In genomic region chr19:891421-892200, GRCh38 we compare ENCODE assay signal across 9 cellular contexts. TPM values are rescaled to one million over a fixed set of nuclear protein-coding genes. Genes with fewer than 3 reads are reported as not detected.
A peak's percentile ranks its signal among the peaks of the same experiment; 100 is the strongest.
DNase-seq lines count a peak whose midpoint lies in the region; ATAC-seq and TF ChIP-seq lines count a peak whose summit lies in the region.
"Not testable (repeated sequence)": the region's sequence is repeated elsewhere in the genome, so short reads cannot be mapped to it uniquely, and the experiment has no call there.
"Had no signal": no experiment of that assay in that cellular context is flagged by ENCODE, and none has a peak within 500 bp of the region (broad histone marks: within the 10 kb centered on the region; RNA-seq: fewer than 3 reads in every experiment).

No MANE protein-coding gene starts in this region.

- CTCF ChIA-PET in activated CD8-positive, alpha-beta T cell treated with anti-CD3 and anti-CD28 coated beads for 36 hours (lab: Charles Lee): not testable (repeated sequence)

- intact Hi-C loops in activated CD8-positive, alpha-beta T cell treated with anti-CD3 and anti-CD28 coated beads for 36 hours (cut with micrococcal nuclease): not testable (repeated sequence)

- TF ChIP-seq CTCF in 22Rv1 (IDR thresholded peaks at IDR 0.05); GM12865 (IDR thresholded peaks at IDR 0.05; ENCODE audit: insufficient read depth, low read depth, low read length, missing control alignments); activated CD8-positive, alpha-beta T cell treated with anti-CD3 and anti-CD28 coated beads for 36 hours (IDR thresholded peaks at IDR 0.05); cardiac fibroblast (IDR thresholded peaks at IDR 0.05; ENCODE audit: low read depth, low read length); glutamatergic neuron (IDR thresholded peaks at IDR 0.05; ENCODE audit: partially characterized antibody, unreplicated experiment): not testable (repeated sequence)

- H3K9me3 Mint-ChIP-seq in activated CD8-positive, alpha-beta T cell treated with anti-CD3 and anti-CD28 coated beads for 36 hours: not testable (repeated sequence)
- peaks cover 18% of the 10 kb centered on the region for H3K9me3 Mint-ChIP-seq in glutamatergic neuron (ENCODE audit: unreplicated experiment)

- H3K4me1 ChIP-seq in mucosa of stomach (ENCODE audit: control insufficient read depth, insufficient read depth, low read length); skeletal muscle satellite cell (ENCODE audit: control insufficient read depth, insufficient read depth, low read length): not testable (repeated sequence)

- POLR2A ChIA-PET in activated CD8-positive, alpha-beta T cell treated with anti-CD3 and anti-CD28 coated beads for 36 hours (lab: Charles Lee): interaction anchor here (0.6 kb wide), 1 partner anchor 370 kb away, joined by 4 read pairs; no protein-coding TSS in a partner anchor

- peak overlapping the region; percentile 96 for H3K9ac ChIP-seq in mucosa of stomach (ENCODE audit: low read length)
- peak overlapping the region; percentile 81 for H3K9ac ChIP-seq in skeletal muscle satellite cell (ENCODE audit: low read depth, low read length)

- peak overlapping the region; percentile 30 for H3K27ac Mint-ChIP-seq in activated CD8-positive, alpha-beta T cell treated with anti-CD3 and anti-CD28 coated beads for 36 hours
- not testable (repeated sequence) for H3K27ac Mint-ChIP-seq in glutamatergic neuron (ENCODE audit: unreplicated experiment)

- not testable (repeated sequence) for ATAC-seq in activated CD8-positive, alpha-beta T cell treated with anti-CD3 and anti-CD28 coated beads for 36 hours

- H3K36me3 ChIP-seq in mucosa of stomach (ENCODE audit: control insufficient read depth, insufficient read depth, low read length): not testable (repeated sequence)
- H3K36me3 ChIP-seq in skeletal muscle satellite cell (ENCODE audit: insufficient read depth, low read length): peaks cover 26% of the 10 kb centered on the region

- not testable (repeated sequence) for DNase-seq in GM12865 (ENCODE audit: low read depth); activated CD8-positive, alpha-beta T cell treated with anti-CD3 and anti-CD28 coated beads for 36 hours; cardiac fibroblast (ENCODE audit: low read depth in 2 of 2); glutamatergic neuron
- DNase-seq in NCI-H69 (lab: John Stamatoyannopoulos, UW): peak; percentile 90

- H3K27me3 ChIP-seq in mucosa of stomach (ENCODE audit: control insufficient read depth, insufficient read depth, low read length); skeletal muscle satellite cell (ENCODE audit: control insufficient read depth, insufficient read depth, low read length): not testable (repeated sequence)

- H3K4me3 ChIP-seq in GM12865 (ENCODE audit: low read depth, low read length) (peak overlapping the region; percentile 95), cardiac fibroblast (replicated peaks in 1 of 2; ENCODE audit: low read depth in 2 of 2, low read length in 2 of 2) (peak overlapping the region; percentile 77 to 83), mucosa of stomach (ENCODE audit: low read length) (peak overlapping the region; percentile 77), skeletal muscle satellite cell (ENCODE audit: low read length) (peak overlapping the region; percentile 90)

- not testable (repeated sequence) for H3K36me3 Mint-ChIP-seq in activated CD8-positive, alpha-beta T cell treated with anti-CD3 and anti-CD28 coated beads for 36 hours (ENCODE audit: low read depth); glutamatergic neuron (ENCODE audit: unreplicated experiment)

- H3K9me3 ChIP-seq in mucosa of stomach (ENCODE audit: control insufficient read depth, low read length); skeletal muscle satellite cell (replicated peaks; ENCODE audit: low read length): not testable (repeated sequence)

- H3K27me3 Mint-ChIP-seq in activated CD8-positive, alpha-beta T cell treated with anti-CD3 and anti-CD28 coated beads for 36 hours: not testable (repeated sequence)
- peaks cover 11% of the 10 kb centered on the region for H3K27me3 Mint-ChIP-seq in glutamatergic neuron (ENCODE audit: unreplicated experiment)

- peak overlapping the region; percentile 97 for H3K4me2 ChIP-seq in skeletal muscle satellite cell (ENCODE audit: low read length)

- H3K4me1 Mint-ChIP-seq in activated CD8-positive, alpha-beta T cell treated with anti-CD3 and anti-CD28 coated beads for 36 hours (ENCODE audit: low read depth): peaks cover 15% of the 10 kb centered on the region
- H3K4me1 Mint-ChIP-seq in glutamatergic neuron (ENCODE audit: low read depth, unreplicated experiment): not testable (repeated sequence)

- H3K4me3 Mint-ChIP-seq in activated CD8-positive, alpha-beta T cell treated with anti-CD3 and anti-CD28 coated beads for 36 hours: peak overlapping the region; percentile 76
- peak overlapping the region; percentile 82 for H3K4me3 Mint-ChIP-seq in glutamatergic neuron (ENCODE audit: unreplicated experiment)

- H3K27ac ChIP-seq in 22Rv1: peak overlapping the region; percentile 90; the same call in 1 of the 2 replicates

RNA-seq across cellular contexts. Expression of gene MED16, which starts 1.4 kb away (rescaled TPM):
- total RNA-seq in activated CD8-positive, alpha-beta T cell treated with anti-CD3 and anti-CD28 coated beads for 36 hours: 10 to 100 TPM; 37.6 to 37.8 TPM
- 65.0 TPM for total RNA-seq in glutamatergic neuron (ENCODE audit: unreplicated experiment)
- 29.5 and 30.2 TPM in 2 replicates for total RNA-seq in skeletal muscle satellite cell (2012; rRNA removed)

RNA-seq across cellular contexts. Expression of gene RNU6-9, which starts 1.7 kb away (rescaled TPM):
- not detected for total RNA-seq in activated CD8-positive, alpha-beta T cell treated with anti-CD3 and anti-CD28 coated beads for 36 hours
- total RNA-seq in glutamatergic neuron (ENCODE audit: unreplicated experiment): not detected
- not detected in 2 replicates for total RNA-seq in skeletal muscle satellite cell (2012; rRNA removed)
- total RNA-seq: lower leg skin had no signal

RNA-seq across cellular contexts. Expression of gene R3HDM4, which starts 21.4 kb away (rescaled TPM):
- total RNA-seq in activated CD8-positive, alpha-beta T cell treated with anti-CD3 and anti-CD28 coated beads for 36 hours: 10 to 100 TPM; 58.4 to 61.5 TPM
- total RNA-seq in glutamatergic neuron (ENCODE audit: unreplicated experiment): 61.9 TPM
- total RNA-seq in skeletal muscle satellite cell (2012; rRNA removed): 24.3 and 37.6 TPM in 2 replicates

RNA-seq across cellular contexts. Expression of gene KISS1R, which starts 25.5 kb away (rescaled TPM):
- total RNA-seq in activated CD8-positive, alpha-beta T cell treated with anti-CD3 and anti-CD28 coated beads for 36 hours: 10 to 100 TPM; 14.0 to 15.5 TPM
- total RNA-seq in glutamatergic neuron (ENCODE audit: unreplicated experiment): not detected
- total RNA-seq in skeletal muscle satellite cell (2012; rRNA removed): not detected in 2 replicates

RNA-seq across cellular contexts. Expression of gene CFD, which starts 32.1 kb away (rescaled TPM):
- total RNA-seq in activated CD8-positive, alpha-beta T cell treated with anti-CD3 and anti-CD28 coated beads for 36 hours: 1 to 10 TPM in 1 of 2 experiments, under 1 TPM in 1; 0.60 to 1.4 TPM
- total RNA-seq in glutamatergic neuron (ENCODE audit: unreplicated experiment): not detected
- total RNA-seq in skeletal muscle satellite cell (2012; rRNA removed): 16.0 and 144 TPM in 2 replicates
